8 cellular contexts compared by ENCODE assay signal in the genomic region with DNA sequence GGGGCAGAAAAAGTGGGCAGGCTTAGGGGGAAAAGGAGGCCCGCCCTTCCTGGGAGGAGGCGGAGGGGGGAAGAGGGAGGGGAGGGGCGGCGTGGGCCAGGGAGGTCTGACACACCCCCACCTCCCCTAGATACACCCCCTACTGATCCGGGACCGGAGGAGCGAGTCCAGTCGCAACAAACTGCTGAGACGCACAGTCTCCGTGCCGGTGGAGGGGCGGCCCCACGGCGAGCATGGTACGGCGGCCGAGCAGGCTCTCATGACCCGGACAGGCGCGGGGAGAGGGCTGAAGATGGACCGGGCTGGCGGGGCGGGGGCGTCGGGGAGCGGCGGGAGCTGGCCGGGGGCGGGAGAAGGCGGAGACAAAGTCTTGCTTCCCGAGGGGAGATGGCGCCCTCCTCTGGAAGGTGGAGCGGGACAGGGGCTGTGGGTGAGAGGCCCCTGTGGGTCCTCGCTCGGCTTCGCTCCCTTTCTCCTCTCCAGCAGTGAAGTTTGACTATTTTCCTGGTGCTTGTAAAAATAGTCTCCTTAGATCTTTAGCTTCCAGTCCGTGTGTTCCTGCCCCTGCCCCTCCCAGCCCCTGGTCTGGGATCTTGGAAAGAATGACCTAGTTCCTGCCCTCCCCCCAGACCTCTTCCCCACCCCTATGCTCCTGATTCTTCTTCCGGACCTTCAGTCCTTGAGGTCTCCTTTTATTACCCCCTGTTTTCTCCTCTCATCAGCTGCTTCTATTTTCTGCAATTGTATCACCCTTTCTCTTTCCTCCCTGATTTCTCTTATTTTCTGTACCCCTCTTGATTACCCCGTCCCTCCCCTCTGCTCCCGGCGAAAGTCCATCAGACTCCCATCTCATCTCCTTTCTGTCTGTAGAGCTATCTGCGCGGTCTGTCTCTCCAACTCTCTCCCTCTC. TPM values are rescaled to one million over a fixed set of nuclear protein-coding genes. Genes with fewer than 3 reads are reported as not detected.
A peak's percentile ranks its signal among the peaks of the same experiment; 100 is the strongest.
DNase-seq lines count a peak whose midpoint lies in the region; ATAC-seq and TF ChIP-seq lines count a peak whose summit lies in the region.

No MANE protein-coding gene starts in this region.

- H3K4me1 Mint-ChIP-seq in CD4-positive, alpha-beta T cell (ENCODE audit: low read depth), result peaks cover 80% of the 10 kb centered on the region

- peaks cover 5% of the 10 kb centered on the region for H3K36me3 Mint-ChIP-seq in CD4-positive, alpha-beta T cell (ENCODE audit: low read depth)

- H3K4me3 Mint-ChIP-seq in CD4-positive, alpha-beta T cell, result peak overlapping the region; percentile 94

- intact Hi-C loops in CD4-positive, alpha-beta T cell (cut with DNase I, micrococcal nuclease), result loop anchor here (1.0 to 5.0 kb wide), 4 partner anchors 16 to 154 kb away; a partner anchor contains a TSS

- CTCF ChIA-PET in CD4-positive, alpha-beta T cell (lab: Charles Lee), result interaction anchor here (0.6 to 2.7 kb wide), 14 partner anchors 10 to 154 kb away, joined by 3 to 25 read pairs (median 5); a partner anchor contains a TSS

- DNase-seq in CD4-positive, alpha-beta T cell, result peak; percentile 65 to 81 (median 79)
- DNase-seq in NCI-H1092 treated with DMSO at 0.1 percent for 48 hours (lab: John Stamatoyannopoulos, UW), result peak; percentile 40
- DNase-seq in T1000 (lab: John Stamatoyannopoulos, UW), result peak; percentile 65
- DNase-seq in astrocyte of the cerebellum (ENCODE audit: low read depth), result peak; percentile 34
- peak; percentile 94 for DNase-seq in hepatocyte (ENCODE audit: low spot score)
- peak; percentile 48 for DNase-seq in retinal pigment epithelial cell (ENCODE audit: low read depth)

- H3K4me2 ChIP-seq in hepatocyte, result peak overlapping the region; percentile 91

- peak overlapping the region; percentile 99 for H3K27ac Mint-ChIP-seq in CD4-positive, alpha-beta T cell

- peak overlapping the region; percentile 86 for H3K27ac ChIP-seq in CD4-positive, alpha-beta T cell (ENCODE audit: low read depth, low read length)
- peak overlapping the region; percentile 99 for H3K27ac ChIP-seq in hepatocyte

- H3K4me1 ChIP-seq in hepatocyte (ENCODE audit: insufficient read depth), result peaks cover 37% of the 10 kb centered on the region

- no peaks in the 10 kb centered on the region for H3K27me3 Mint-ChIP-seq in CD4-positive, alpha-beta T cell

- no peaks in the 10 kb centered on the region for H3K9me3 ChIP-seq in CD4-positive, alpha-beta T cell (ENCODE audit: control insufficient read depth, low read length)
- no peaks in the 10 kb centered on the region for H3K9me3 ChIP-seq in hepatocyte (ENCODE audit: low read depth)

- WGBS in hepatocyte (ENCODE audit: low lambda C conversion rate, missing lambda C conversion rate), result 4% methylated on average over 9 of the region's 43 CpGs

- peak; percentile 48 for ATAC-seq in CD4-positive, alpha-beta T cell (ENCODE audit: poor library complexity)
- ATAC-seq in GM21423 (IDR thresholded peaks at IDR 0.05; ENCODE audit: unreplicated experiment), result peak; percentile 41
- ATAC-seq in GM18867 (IDR thresholded peaks at IDR 0.05; ENCODE audit: unreplicated experiment), result no peak

- in situ Hi-C loops in astrocyte of the cerebellum (cut with HindIII; ENCODE audit: low sequenced_read_pairs), result no loop called here

- H3K9me2 ChIP-seq in hepatocyte (replicated peaks; ENCODE audit: insufficient read depth), result no peaks in the 10 kb centered on the region

- H3K36me3 ChIP-seq in hepatocyte (replicated peaks; ENCODE audit: insufficient read depth, low read depth), result no peaks in the 10 kb centered on the region

- POLR2A ChIA-PET in CD4-positive, alpha-beta T cell (lab: Charles Lee), result interaction anchor here (0.8 to 3.0 kb wide), 12 partner anchors 9 to 454 kb away, joined by 3 to 22 read pairs (median 8); a partner anchor contains a TSS

- peak; percentile 65 for TF ChIP-seq CTCF in CD4-positive, alpha-beta T cell (IDR thresholded peaks at IDR 0.05)
- TF ChIP-seq CTCF in astrocyte of the cerebellum (IDR thresholded peaks at IDR 0.05; ENCODE audit: low read depth, low read length, missing control alignments) (peak; percentile 52), hepatocyte (IDR thresholded peaks at IDR 0.05; ENCODE audit: poor library complexity) (peak; percentile 67), retinal pigment epithelial cell (conservative IDR thresholded peaks at IDR 0.05; ENCODE audit: low read depth, low read length) (peak; percentile 74)

- peak overlapping the region; percentile 47 for H3K4me3 ChIP-seq in astrocyte of the cerebellum (ENCODE audit: low read depth, low read length)
- peak overlapping the region; percentile 66 for H3K4me3 ChIP-seq in hepatocyte
- H3K4me3 ChIP-seq in retinal pigment epithelial cell (ENCODE audit: low read length), result peak overlapping the region; percentile 48

- no peaks in the 10 kb centered on the region for H3K27me3 ChIP-seq in CD4-positive, alpha-beta T cell (ENCODE audit: control insufficient read depth, insufficient read depth, low read length)
- H3K27me3 ChIP-seq in hepatocyte, result no peaks in the 10 kb centered on the region

- H3K79me2 ChIP-seq in hepatocyte, result peaks cover 56% of the 10 kb centered on the region

- no peaks in the 10 kb centered on the region for H3K9me3 Mint-ChIP-seq in CD4-positive, alpha-beta T cell

- peak overlapping the region; percentile 42 for H2AFZ ChIP-seq in hepatocyte

- no peaks in the 10 kb centered on the region for H4K20me1 ChIP-seq in hepatocyte (ENCODE audit: insufficient read depth, poor library complexity, severe bottlenecking)

RNA-seq across cellular contexts. Expression of a gene that starts 6.1 kb away (rescaled TPM):
- 10 to 100 TPM; 62.4 to 63.8 TPM for total RNA-seq in CD4-positive, alpha-beta T cell
- total RNA-seq in hepatocyte, result 5.3 and 6.6 TPM in 2 replicates
- polyA plus RNA-seq in hepatocyte, result 4.9 and 5.7 TPM in 2 replicates

RNA-seq across cellular contexts. Expression of a gene that starts 8.0 kb away (rescaled TPM):
- 100 to 1,000 TPM; 176 to 185 TPM for total RNA-seq in CD4-positive, alpha-beta T cell
- 121 and 150 TPM in 2 replicates for total RNA-seq in hepatocyte
- polyA plus RNA-seq in hepatocyte, result 349 and 357 TPM in 2 replicates

RNA-seq across cellular contexts. Expression of a gene that starts 15.1 kb away (rescaled TPM):
- total RNA-seq in CD4-positive, alpha-beta T cell, result 100 to 1,000 TPM; 545 to 557 TPM
- 37.2 and 44.4 TPM in 2 replicates for total RNA-seq in hepatocyte
- 42.4 and 53.0 TPM in 2 replicates for polyA plus RNA-seq in hepatocyte

RNA-seq across cellular contexts. Expression of a gene that starts 28.5 kb away (rescaled TPM):
- 1 to 10 TPM; 5.5 to 5.7 TPM for total RNA-seq in CD4-positive, alpha-beta T cell
- total RNA-seq in hepatocyte, result 5.1 and 6.2 TPM in 2 replicates
- 5.0 and 6.7 TPM in 2 replicates for polyA plus RNA-seq in hepatocyte

RNA-seq across cellular contexts. Expression of a gene that starts 34.3 kb away (rescaled TPM):
- total RNA-seq in CD4-positive, alpha-beta T cell, result 1 to 10 TPM; 1.2 to 1.6 TPM
- total RNA-seq in hepatocyte, result 6.9 and 12.7 TPM in 2 replicates
- polyA plus RNA-seq in hepatocyte, result 6.1 and 6.6 TPM in 2 replicates

Comparison
In these comparisons a context has a peak if more than half of its experiments do, and no peak if none do; other contexts are left out.
1. DNase-seq: peak in every context shown above with its lines; median percentile 94 in hepatocyte; 79 in CD4-positive, alpha-beta T cell; 65 in T1000; 48 in retinal pigment epithelial cell; 40 in NCI-H1092 treated with DMSO at 0.1 percent for 48 hours; 34 in astrocyte of the cerebellum.
2. RNA of a gene that starts 15.1 kb away (total RNA-seq): 545 to 557 TPM in CD4-positive, alpha-beta T cell; 37.2 to 44.4 TPM in hepatocyte; every median in the first group is over 10 times any median in the second.
3. Peak in every context shown above with its lines, with median percentiles within 50 percentile points of each other: CTCF ChIP-seq and H3K4me3 ChIP-seq.